26 cellular contexts compared by ENCODE assay signal in genomic region chr5:50874985-50875330, GRCh38.
"Had no signal": no experiment of that assay in that cellular context is flagged by ENCODE, and none has a peak within 500 bp of the region (broad histone marks: within the 10 kb centered on the region; RNA-seq: fewer than 3 reads in every experiment).

No MANE protein-coding gene starts in this region.

- ATAC-seq: left colon, natural killer cell had no signal

- H3K27ac Mint-ChIP-seq: activated CD4-positive, alpha-beta memory T cell treated with anti-CD3 and anti-CD28 coated beads for 36 hours; activated naive CD4-positive, alpha-beta T cell treated with anti-CD3 and anti-CD28 coated beads for 36 hours; activated naive CD8-positive, alpha-beta T cell treated with anti-CD3 and anti-CD28 coated beads, Interleukin-2, amount 10 ng/mL, durations not matched to agents 7 days and 5 days; activated T-cell treated with anti-CD3 and anti-CD28 coated beads, Interleukin-2, amount 50 U/mL, for 72 hours; natural killer cell; progenitor cell of endocrine pancreas; T-cell; T-helper 2 cell treated with Interferon-gamma antibody and Interleukin-4, amounts not matched to agents 5 μg/mL and 100 μg/mL, for 36 hours had no signal

- H3K27me3 ChIP-seq: spleen, thyroid gland had no signal

- DNase-seq: activated CD4-positive, alpha-beta memory T cell treated with anti-CD3 and anti-CD28 coated beads for 36 hours; activated CD4-positive, alpha-beta T cell treated with anti-CD3 and anti-CD28 coated beads for 4 hours; activated CD4-positive, CD25-positive, alpha-beta regulatory T cell; activated effector memory CD4-positive, alpha-beta T cell treated with Interleukin-2 at 50 U/mL for 16 hours; activated naive CD4-positive, alpha-beta T cell treated with anti-CD3 and anti-CD28 coated beads for 36 hours; activated naive CD8-positive, alpha-beta T cell treated with anti-CD3 and anti-CD28 coated beads, Interleukin-2, amount 10 ng/mL, durations not matched to agents 7 days and 5 days; activated T-cell treated with anti-CD3 and anti-CD28 coated beads, Interleukin-2, amount 50 U/mL, for 72 hours; amniotic stem cell; cerebellar nuclear complex; cortex of kidney; effector CD4-positive, alpha-beta T cell; erythroblast; foreskin fibroblast; left colon; natural killer cell; retina; spleen; stimulated activated CD4-positive, alpha-beta T cell treated with anti-CD3 and anti-CD28 coated beads, Interleukin-4, amount 100 ng/mL, for 24 hours; stimulated activated naive CD4-positive, alpha-beta T cell treated with Interleukin-2 at 50 U/mL for 16 hours; thyroid gland had no signal

- H3K36me3 ChIP-seq: spleen, thyroid gland had no signal

- H3K9me3 Mint-ChIP-seq: activated CD4-positive, alpha-beta memory T cell treated with anti-CD3 and anti-CD28 coated beads for 36 hours; activated naive CD4-positive, alpha-beta T cell treated with anti-CD3 and anti-CD28 coated beads for 36 hours; activated naive CD8-positive, alpha-beta T cell treated with anti-CD3 and anti-CD28 coated beads, Interleukin-2, amount 10 ng/mL, durations not matched to agents 7 days and 5 days; activated T-cell treated with anti-CD3 and anti-CD28 coated beads, Interleukin-2, amount 50 U/mL, for 72 hours; T-cell; T-helper 2 cell treated with Interferon-gamma antibody and Interleukin-4, amounts not matched to agents 5 μg/mL and 100 μg/mL, for 36 hours had no signal

- H3K27ac ChIP-seq: thyroid gland had no signal

- H3K4me3 ChIP-seq: lung, spleen, thyroid gland had no signal

- FAIRE-seq: endometrium, keratinocyte had no signal

- H3K9me3 ChIP-seq: spleen, thyroid gland had no signal

- H3K4me3 Mint-ChIP-seq: activated CD4-positive, alpha-beta memory T cell treated with anti-CD3 and anti-CD28 coated beads for 36 hours; activated naive CD4-positive, alpha-beta T cell treated with anti-CD3 and anti-CD28 coated beads for 36 hours; activated naive CD8-positive, alpha-beta T cell treated with anti-CD3 and anti-CD28 coated beads, Interleukin-2, amount 10 ng/mL, durations not matched to agents 7 days and 5 days; natural killer cell; T-cell; T-helper 2 cell treated with Interferon-gamma antibody and Interleukin-4, amounts not matched to agents 5 μg/mL and 100 μg/mL, for 36 hours had no signal
